ENCODE assay signal across 1 cellular context in the genomic region with DNA sequence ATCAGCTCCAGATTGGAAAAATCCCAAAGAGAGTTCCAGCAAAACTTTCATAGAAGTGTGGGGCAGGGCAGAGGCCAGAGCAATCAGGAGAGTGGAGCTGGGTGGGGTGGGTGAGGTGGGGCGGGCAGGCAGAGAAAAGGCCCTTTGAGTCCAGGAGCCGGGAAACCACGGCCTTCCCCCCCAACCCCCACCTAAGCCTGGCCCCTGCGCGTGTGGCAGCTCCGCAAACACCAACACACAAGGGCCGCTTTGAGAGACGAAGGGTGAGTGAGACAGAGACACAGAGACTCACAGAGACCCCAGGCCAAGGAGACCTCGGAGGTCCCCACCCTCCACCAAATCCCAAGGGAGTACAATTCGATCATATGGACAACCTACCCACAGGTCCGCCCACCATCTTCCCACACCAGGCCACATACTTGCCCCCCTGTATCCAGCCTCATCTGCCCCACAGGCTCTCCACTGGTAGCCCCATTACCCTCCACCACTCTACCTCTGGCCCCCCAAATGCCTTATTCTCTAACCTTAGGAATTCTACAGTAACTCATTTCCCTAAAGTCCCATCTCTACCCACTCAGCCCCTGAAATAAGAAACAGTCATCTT.
TF ChIP-seq lines count a peak whose summit lies in the region.

No MANE protein-coding gene starts in this region.

TF ChIP-seq in HEK293, 187 proteins besides CTCF, POLR2A, EP300 and RAD21:
- TF ChIP-seq ZNF292 (tag by site-specific recombination; IDR thresholded peaks at IDR 0.05; ENCODE audit: borderline replicate concordance, low read depth) (no peak), ZFHX2 (tag by site-specific recombination; conservative IDR thresholded peaks at IDR 0.05) (peak; percentile 77), ZNF791 (tag by site-specific recombination; IDR thresholded peaks at IDR 0.05) (no peak), EGR2 (tag by site-specific recombination; IDR thresholded peaks at IDR 0.05; ENCODE audit: low read depth) (peak; percentile 91)
